ENCODE assay signal across 28 cellular contexts in genomic region chr2:75549401-75550253, GRCh38. TPM values are rescaled to one million over a fixed set of nuclear protein-coding genes. Genes with fewer than 3 reads are reported as not detected.
"Had no signal": no experiment of that assay in that cellular context is flagged by ENCODE, and none has a peak within 500 bp of the region (broad histone marks: within the 10 kb centered on the region; RNA-seq: fewer than 3 reads in every experiment).

No MANE protein-coding gene starts in this region.

- ATAC-seq: activated naive CD8-positive, alpha-beta T cell treated with anti-CD3 and anti-CD28 coated beads, Interleukin-2, amount 50 U/mL, for 24 hours; naive thymus-derived CD4-positive, alpha-beta T cell; sciatic nerve had no signal

- H3K9me3 Mint-ChIP-seq: activated CD4-positive, alpha-beta memory T cell treated with anti-CD3 and anti-CD28 coated beads, Interleukin-2, amount 10 ng/mL, durations not matched to agents 7 days and 5 days; activated CD4-positive, alpha-beta T cell treated with anti-CD3 and anti-CD28 coated beads, Interleukin-2, amount 10 ng/mL, durations not matched to agents 24 days and 14 days; activated naive CD4-positive, alpha-beta T cell treated with anti-CD3 and anti-CD28 coated beads, Interleukin-2, amount 50 U/mL, for 24 hours; activated naive CD8-positive, alpha-beta T cell treated with anti-CD3 and anti-CD28 coated beads, Interleukin-2, amount 50 U/mL, for 24 hours; activated T-helper 2 cell treated with anti-CD3 and anti-CD28 coated beads, Interferon-gamma antibody, Interleukin-2, Interleukin-4, amounts not matched to agents 10 μg/mL and 5 μg/mL and 100 μg/mL, durations not matched to agents 14 hours and 24 hours and 36 hours; central memory CD8-positive, alpha-beta T cell; dendritic cell treated with granulocyte-macrophage colony-stimulating factor and Interleukin-4, amounts not matched to agents 40 ng/mL and 50 ng/mL, for 4 days; naive thymus-derived CD4-positive, alpha-beta T cell; stimulated activated naive CD8-positive, alpha-beta T cell treated with anti-CD3 and anti-CD28 coated beads, Interleukin-15, Interleukin-2, amounts not matched to agents 100 ng/mL and 50 ng/mL, for 24 hours; T-helper 1 cell treated with Interleukin-12 subunit alpha and Interleukin-12 subunit beta and Interleukin-4 antibody, amounts not matched to agents 30 μg/mL and 1 μg/mL, for 36 hours had no signal

- H3K27ac Mint-ChIP-seq: activated CD4-positive, alpha-beta memory T cell treated with anti-CD3 and anti-CD28 coated beads, Interleukin-2, amount 10 ng/mL, durations not matched to agents 7 days and 5 days; activated CD4-positive, alpha-beta T cell treated with anti-CD3 and anti-CD28 coated beads, Interleukin-2, amount 10 ng/mL, durations not matched to agents 24 days and 14 days; activated naive CD4-positive, alpha-beta T cell treated with anti-CD3 and anti-CD28 coated beads, Interleukin-2, amount 50 U/mL, for 24 hours; activated naive CD8-positive, alpha-beta T cell treated with anti-CD3 and anti-CD28 coated beads, Interleukin-2, amount 50 U/mL, for 24 hours; activated T-helper 2 cell treated with anti-CD3 and anti-CD28 coated beads, Interferon-gamma antibody, Interleukin-2, Interleukin-4, amounts not matched to agents 10 μg/mL and 5 μg/mL and 100 μg/mL, durations not matched to agents 14 hours and 24 hours and 36 hours; dendritic cell treated with granulocyte-macrophage colony-stimulating factor and Interleukin-4, amounts not matched to agents 40 ng/mL and 50 ng/mL, for 4 days; naive thymus-derived CD4-positive, alpha-beta T cell; stimulated activated naive CD8-positive, alpha-beta T cell treated with anti-CD3 and anti-CD28 coated beads, Interleukin-15, Interleukin-2, amounts not matched to agents 100 ng/mL and 50 ng/mL, for 24 hours; T-helper 1 cell treated with Interleukin-12 subunit alpha and Interleukin-12 subunit beta and Interleukin-4 antibody, amounts not matched to agents 30 μg/mL and 1 μg/mL, for 36 hours had no signal

- H3K27ac ChIP-seq: epithelial cell of prostate, left ventricle myocardium inferior, pancreas, prostate gland, skin epidermis, upper lobe of left lung had no signal

- H3K4me3 ChIP-seq: left ventricle myocardium inferior, lung, pancreas, prostate gland, skin epidermis, upper lobe of left lung had no signal

- H3K4me1 ChIP-seq: left ventricle myocardium inferior, prostate gland had no signal

- DNase-seq: activated CD4-positive, alpha-beta memory T cell treated with anti-CD3 and anti-CD28 coated beads, Interleukin-2, amount 10 ng/mL, durations not matched to agents 7 days and 5 days; activated CD4-positive, alpha-beta T cell treated with anti-CD3 and anti-CD28 coated beads, Interleukin-2, amount 10 ng/mL, durations not matched to agents 24 days and 14 days; activated CD4-positive, CD25-positive, alpha-beta regulatory T cell treated with anti-CD3 and anti-CD28 coated beads, Interleukin-2, amount 50 U/mL, for 72 hours; activated CD8-positive, alpha-beta memory T cell treated with anti-CD3 and anti-CD28 coated beads, Interleukin-2, amount 50 U/mL, for 48 hours; activated naive CD8-positive, alpha-beta T cell treated with anti-CD3 and anti-CD28 coated beads, Interleukin-2, amount 50 U/mL, for 24 hours; activated T-cell treated with anti-CD3 and anti-CD28 coated beads, Interleukin-2, amount 50 U/mL, for 48 hours; glutamatergic neuron; islet precursor cell; left ventricle myocardium inferior; naive thymus-derived CD4-positive, alpha-beta T cell; pancreas; retina; stimulated activated CD4-positive, alpha-beta T cell treated with anti-CD3 and anti-CD28 coated beads, Interleukin-12 subunit alpha, Interleukin-12 subunit beta, amount 100 ng/mL, for 4 hours; stimulated activated CD4-positive, alpha-beta T cell treated with anti-CD3 and anti-CD28 coated beads, Interleukin-4, amount 100 ng/mL, for 1 hour; T-helper 9 cell; upper lobe of left lung had no signal

- H3K9me3 ChIP-seq: left ventricle myocardium inferior, pancreas, prostate gland, upper lobe of left lung had no signal

- H3K4me1 Mint-ChIP-seq: activated CD4-positive, alpha-beta memory T cell treated with anti-CD3 and anti-CD28 coated beads, Interleukin-2, amount 10 ng/mL, durations not matched to agents 7 days and 5 days; activated CD4-positive, alpha-beta T cell treated with anti-CD3 and anti-CD28 coated beads, Interleukin-2, amount 10 ng/mL, durations not matched to agents 24 days and 14 days; activated naive CD4-positive, alpha-beta T cell treated with anti-CD3 and anti-CD28 coated beads, Interleukin-2, amount 50 U/mL, for 24 hours; activated naive CD8-positive, alpha-beta T cell treated with anti-CD3 and anti-CD28 coated beads, Interleukin-2, amount 50 U/mL, for 24 hours; central memory CD8-positive, alpha-beta T cell; naive thymus-derived CD4-positive, alpha-beta T cell had no signal

- H3K36me3 ChIP-seq: left ventricle myocardium inferior, pancreas, prostate gland, upper lobe of left lung had no signal

- H3K4me3 Mint-ChIP-seq: activated CD4-positive, alpha-beta memory T cell treated with anti-CD3 and anti-CD28 coated beads, Interleukin-2, amount 10 ng/mL, durations not matched to agents 7 days and 5 days; activated CD4-positive, alpha-beta T cell treated with anti-CD3 and anti-CD28 coated beads, Interleukin-2, amount 10 ng/mL, durations not matched to agents 24 days and 14 days; activated naive CD4-positive, alpha-beta T cell treated with anti-CD3 and anti-CD28 coated beads, Interleukin-2, amount 50 U/mL, for 24 hours; activated naive CD8-positive, alpha-beta T cell treated with anti-CD3 and anti-CD28 coated beads, Interleukin-2, amount 50 U/mL, for 24 hours; central memory CD8-positive, alpha-beta T cell; dendritic cell treated with granulocyte-macrophage colony-stimulating factor and Interleukin-4, amounts not matched to agents 40 ng/mL and 50 ng/mL, for 4 days; naive thymus-derived CD4-positive, alpha-beta T cell; stimulated activated naive CD8-positive, alpha-beta T cell treated with anti-CD3 and anti-CD28 coated beads, Interleukin-15, Interleukin-2, amounts not matched to agents 100 ng/mL and 50 ng/mL, for 24 hours; T-helper 1 cell treated with Interleukin-12 subunit alpha and Interleukin-12 subunit beta and Interleukin-4 antibody, amounts not matched to agents 30 μg/mL and 1 μg/mL, for 36 hours had no signal

- H3K27me3 ChIP-seq: pancreas, upper lobe of left lung had no signal

- H3K36me3 Mint-ChIP-seq: activated naive CD4-positive, alpha-beta T cell treated with anti-CD3 and anti-CD28 coated beads, Interleukin-2, amount 50 U/mL, for 24 hours; naive thymus-derived CD4-positive, alpha-beta T cell had no signal

RNA-seq across cellular contexts. Expression of gene EVA1A, which starts 11.1 kb away (rescaled TPM):
- total RNA-seq: activated CD4-positive, alpha-beta memory T cell treated with anti-CD3 and anti-CD28 coated beads, Interleukin-2, amount 10 ng/mL, durations not matched to agents 7 days and 5 days; activated CD4-positive, alpha-beta T cell treated with anti-CD3 and anti-CD28 coated beads, Interleukin-2, amount 10 ng/mL, durations not matched to agents 24 days and 14 days; activated T-helper 2 cell treated with anti-CD3 and anti-CD28 coated beads, Interferon-gamma antibody, Interleukin-2, Interleukin-4, amounts not matched to agents 10 μg/mL and 5 μg/mL and 100 μg/mL, durations not matched to agents 14 hours and 24 hours and 36 hours had no signal
- polyA plus RNA-seq: neural cell had no signal
